In genomic region chr10:51808187-51808586, GRCh38 we compare ENCODE assay signal across 4 cellular contexts.
"Had no signal": no experiment of that assay in that cellular context is flagged by ENCODE, and none has a peak within 500 bp of the region (broad histone marks: within the 10 kb centered on the region; RNA-seq: fewer than 3 reads in every experiment).

No MANE protein-coding gene starts in this region.

- DNase-seq: H9, HCEC 1CT, IMR-90 had no signal

- H2AFZ ChIP-seq: GM23338 had no signal

- ATAC-seq: GM23338 had no signal

- H3K4me3 ChIP-seq: GM23338 had no signal

- H3K4me2 ChIP-seq: GM23338 had no signal
